6 cellular contexts compared by ENCODE assay signal in the genomic region with DNA sequence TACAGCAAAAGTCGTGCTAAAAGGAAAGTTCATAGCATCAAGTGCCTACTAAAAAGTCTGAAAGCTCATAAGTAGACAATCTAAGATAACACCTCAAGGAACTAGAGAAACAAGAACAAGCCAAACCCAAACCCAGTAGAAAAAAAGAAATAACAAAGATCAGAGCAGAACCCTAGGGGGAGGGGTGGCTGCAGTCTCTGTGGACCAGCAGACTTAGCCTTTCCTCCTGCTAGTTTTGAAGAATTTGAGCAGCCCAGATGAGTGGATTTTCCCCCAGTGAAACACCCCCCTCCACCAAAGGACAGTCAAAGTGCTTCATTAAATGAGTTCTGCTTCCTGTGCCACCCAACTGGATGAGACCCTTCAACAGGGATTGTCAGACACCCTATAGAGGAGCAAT.
"Had no signal": no experiment of that assay in that cellular context is flagged by ENCODE, and none has a peak within 500 bp of the region (broad histone marks: within the 10 kb centered on the region; RNA-seq: fewer than 3 reads in every experiment).

No MANE protein-coding gene starts in this region.

- ATAC-seq: HepG2, K562 had no signal

- DNase-seq: GM23248, H9, HCEC 1CT, KG1 had no signal
